Comparison of ENCODE assay signal across 8 cellular contexts in genomic region chr5:93677344-93678021, GRCh38.
A peak's percentile ranks its signal among the peaks of the same experiment; 100 is the strongest.
DNase-seq lines count a peak whose midpoint lies in the region; ATAC-seq lines count a peak whose summit lies in the region.

No MANE protein-coding gene starts in this region.

- no peak overlapping the region for H2AFZ ChIP-seq in mesenchymal stem cell (ENCODE audit: low read depth, low read length)

- no peaks in the 10 kb centered on the region for H3K9me3 ChIP-seq in mesenchymal stem cell (ENCODE audit: control insufficient read depth, low read length)

- H3K23ac ChIP-seq in mesenchymal stem cell (ENCODE audit: low read length in 2 of 2), result no peak overlapping the region

- no peak overlapping the region for H2BK15ac ChIP-seq in mesenchymal stem cell (ENCODE audit: low read depth, poor library complexity, severe bottlenecking)

- DNase-seq in Daoy (ENCODE audit: low read depth) (peak; percentile 90), NCI-H226 (peak; percentile 91), cerebellum (ENCODE audit: low spot score) (peak; percentile 51), mesenchymal stem cell (peak; percentile 92)

- no peaks in the 10 kb centered on the region for H3K27me3 Mint-ChIP-seq in stimulated activated memory B cell treated with anti-CD40 and anti-IgM and Interleukin-4, amounts not matched to agents 10 μg/mL and 1 μg/mL and 100 μg/mL, for 72 hours

- peak overlapping the region; percentile 32 for H3K27ac ChIP-seq in mesenchymal stem cell (ENCODE audit: low read length, poor library complexity, severe bottlenecking)

- no peaks in the 10 kb centered on the region for H3K79me1 ChIP-seq in mesenchymal stem cell (replicated peaks; ENCODE audit: low read length, poor library complexity, severe bottlenecking)

- H3K4me1 Mint-ChIP-seq in stimulated activated memory B cell treated with anti-CD40 and anti-IgM and Interleukin-4, amounts not matched to agents 10 μg/mL and 1 μg/mL and 100 μg/mL, for 72 hours, result no peaks in the 10 kb centered on the region

- H3K4ac ChIP-seq in mesenchymal stem cell (ENCODE audit: low read depth in 1 of 2, low read length in 2 of 2), result peak overlapping the region in 1 of 2 experiments; percentile 26

- no peak overlapping the region for H2BK120ac ChIP-seq in mesenchymal stem cell (ENCODE audit: low read depth, low read length)

- peak overlapping the region in 1 of 2 experiments; percentile 63 for H2BK12ac ChIP-seq in mesenchymal stem cell (ENCODE audit: low read length in 2 of 2)

- no peak overlapping the region for H3K9ac ChIP-seq in mesenchymal stem cell (ENCODE audit: low read length)

- no peak overlapping the region for H4K8ac ChIP-seq in mesenchymal stem cell (ENCODE audit: low read length)

- peak overlapping the region in 1 of 2 experiments; percentile 53 for H3K18ac ChIP-seq in mesenchymal stem cell (ENCODE audit: low read depth in 1 of 2, low read length in 2 of 2)

- no peak overlapping the region for H2BK5ac ChIP-seq in mesenchymal stem cell (ENCODE audit: low read depth, low read length, poor library complexity, severe bottlenecking)

- no peak for ATAC-seq in GM18498 (IDR thresholded peaks at IDR 0.05; ENCODE audit: unreplicated experiment)
- no peak for ATAC-seq in stimulated activated memory B cell treated with anti-CD40 and anti-IgM and Interleukin-4, amounts not matched to agents 10 μg/mL and 1 μg/mL and 100 μg/mL, for 72 hours
- ATAC-seq in HG03135 (IDR thresholded peaks at IDR 0.05; ENCODE audit: unreplicated experiment), result no peak
- no peak for ATAC-seq in GM18520 (IDR thresholded peaks at IDR 0.05; ENCODE audit: unreplicated experiment)

- H3K4me1 ChIP-seq in mesenchymal stem cell (ENCODE audit: control insufficient read depth, insufficient read depth, low read depth, low read length), result peaks cover 4% of the 10 kb centered on the region

- no peak overlapping the region for H3K14ac ChIP-seq in mesenchymal stem cell (ENCODE audit: low read length in 2 of 2)

- H3K27me3 ChIP-seq in mesenchymal stem cell (ENCODE audit: control insufficient read depth in 1 of 2, insufficient read depth in 1 of 2, low read length in 2 of 2), result no peaks in the 10 kb centered on the region

- peak overlapping the region; percentile 39 for H3K4me2 ChIP-seq in mesenchymal stem cell (ENCODE audit: low read length, poor library complexity, severe bottlenecking)

- H3K27ac Mint-ChIP-seq in stimulated activated memory B cell treated with anti-CD40 and anti-IgM and Interleukin-4, amounts not matched to agents 10 μg/mL and 1 μg/mL and 100 μg/mL, for 72 hours, result no peak overlapping the region

- peaks cover 18% of the 10 kb centered on the region for H3K36me3 Mint-ChIP-seq in stimulated activated memory B cell treated with anti-CD40 and anti-IgM and Interleukin-4, amounts not matched to agents 10 μg/mL and 1 μg/mL and 100 μg/mL, for 72 hours

- no peaks in the 10 kb centered on the region for H3K36me3 ChIP-seq in mesenchymal stem cell (ENCODE audit: control insufficient read depth in 1 of 2, insufficient read depth in 2 of 2, low read depth in 1 of 2, low read length in 2 of 2)

- 37% methylated on average over 8 of the region's 9 CpGs for WGBS in mesenchymal stem cell

- H3K9me3 Mint-ChIP-seq in stimulated activated memory B cell treated with anti-CD40 and anti-IgM and Interleukin-4, amounts not matched to agents 10 μg/mL and 1 μg/mL and 100 μg/mL, for 72 hours, result no peaks in the 10 kb centered on the region

- H4K91ac ChIP-seq in mesenchymal stem cell (ENCODE audit: low read length), result no peak overlapping the region

- H2AK5ac ChIP-seq in mesenchymal stem cell (ENCODE audit: low read length, severe bottlenecking), result peak overlapping the region; percentile 91

- H3K4me3 ChIP-seq in mesenchymal stem cell (ENCODE audit: insufficient read depth in 1 of 2, low read depth in 1 of 2, low read length in 2 of 2), result no peak overlapping the region

- no peak overlapping the region for H3K4me3 Mint-ChIP-seq in stimulated activated memory B cell treated with anti-CD40 and anti-IgM and Interleukin-4, amounts not matched to agents 10 μg/mL and 1 μg/mL and 100 μg/mL, for 72 hours
